Comparison of ENCODE assay signal across 9 cellular contexts in the genomic region with DNA sequence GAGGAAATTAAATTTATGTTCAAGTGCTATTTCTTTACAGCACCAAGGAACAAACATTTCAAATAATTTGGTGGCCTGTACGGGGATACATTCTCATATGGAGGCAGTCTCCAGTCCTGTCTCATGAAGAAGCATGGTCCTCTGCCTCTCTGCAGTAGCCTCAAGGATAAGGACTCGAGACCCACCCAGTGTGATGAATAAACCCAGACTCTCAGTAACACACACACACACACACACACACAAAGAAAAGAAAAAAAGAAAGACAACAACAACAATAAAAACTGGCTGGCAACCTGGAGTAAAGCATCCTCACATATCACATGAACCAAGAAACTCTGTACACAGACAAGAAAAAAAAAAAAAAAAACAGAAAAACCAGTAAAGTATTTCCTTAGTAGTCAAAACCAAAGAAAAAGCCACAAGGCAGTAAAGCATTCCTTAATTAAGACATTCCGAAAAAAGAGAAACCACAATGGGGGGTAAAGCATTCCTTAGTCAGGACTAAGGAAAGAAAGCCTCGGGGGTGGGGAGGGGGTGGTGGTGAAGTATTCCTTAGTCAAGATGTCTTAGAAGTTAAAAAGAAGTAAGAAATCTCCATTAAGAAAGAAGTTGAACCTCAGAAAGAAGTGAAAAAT. TPM values are rescaled to one million over a fixed set of nuclear protein-coding genes. Genes with fewer than 3 reads are reported as not detected.
DNase-seq lines count a peak whose midpoint lies in the region; ATAC-seq and TF ChIP-seq lines count a peak whose summit lies in the region.
"Had no signal": no experiment of that assay in that cellular context is flagged by ENCODE, and none has a peak within 500 bp of the region (broad histone marks: within the 10 kb centered on the region; RNA-seq: fewer than 3 reads in every experiment).

No MANE protein-coding gene starts in this region.

- TF ChIP-seq CTCF in WI38 (IDR thresholded peaks at IDR 0.05; ENCODE audit: low read depth, low read length), result no peak
- TF ChIP-seq CTCF in foreskin fibroblast (IDR thresholded peaks at IDR 0.05; ENCODE audit: low read depth, low read length), result no peak

- no peak for ATAC-seq in HG03095 (IDR thresholded peaks at IDR 0.05; ENCODE audit: unreplicated experiment)

- peak overlapping the region; percentile 46 for H3K4me3 ChIP-seq in WI38 (ENCODE audit: low read depth, low read length)
- peak overlapping the region; percentile 17 to 25 for H3K4me3 ChIP-seq in foreskin fibroblast (ENCODE audit: low read depth in 1 of 2, low read length in 2 of 2)

- DNase-seq in ELR (ENCODE audit: low read depth) (peak; percentile 81), foreskin fibroblast (peak; percentile 81 to 91), renal cortical epithelial cell (ENCODE audit: low read depth) (peak; percentile 93), NCI-H1417 treated with DMSO at 0.1 percent for 48 hours (lab: John Stamatoyannopoulos, UW) (no peak), SHP77 treated with DMSO at 0.1 percent for 48 hours (lab: John Stamatoyannopoulos, UW) (no peak), NCI-H1694 (lab: John Stamatoyannopoulos, UW) (no peak)
- DNase-seq: OCI-M1 had no signal

RNA-seq across cellular contexts. Expression of a gene that starts 28.4 kb away (rescaled TPM):
- 0.45 and 0.87 TPM in 2 replicates for total RNA-seq in renal cortical epithelial cell

RNA-seq across cellular contexts. Expression of a gene that starts 34.8 kb away (rescaled TPM):
- total RNA-seq in renal cortical epithelial cell, result not detected in 2 replicates

Comparison
In these comparisons a context has a peak if more than half of its experiments do, and no peak if none do; other contexts are left out.
1. DNase-seq: peak in ELR (single experiment), foreskin fibroblast (2 of 2) and renal cortical epithelial cell (single experiment); none in NCI-H1417 treated with DMSO at 0.1 percent for 48 hours (single experiment), SHP77 treated with DMSO at 0.1 percent for 48 hours (single experiment) and NCI-H1694 (single experiment).